Comparison of ENCODE assay signal across 11 cellular contexts in genomic region chr15:82805994-82806406, GRCh38. TPM values are rescaled to one million over a fixed set of nuclear protein-coding genes. Genes with fewer than 3 reads are reported as not detected.
DNase-seq lines count a peak whose midpoint lies in the region; ATAC-seq, FAIRE-seq and TF ChIP-seq lines count a peak whose summit lies in the region.
"Had no signal": no experiment of that assay in that cellular context is flagged by ENCODE, and none has a peak within 500 bp of the region (broad histone marks: within the 10 kb centered on the region; RNA-seq: fewer than 3 reads in every experiment).

TSS of gene FSD2 (minus strand) at chr15:82806069. CDS start at chr15:82787390, 18,679 bp downstream.

- H3K4me1 Mint-ChIP-seq in neural crest cell, result peaks cover 15% of the 10 kb centered on the region

- H3K4me1 ChIP-seq in ovary (ENCODE audit: insufficient read depth) (no peaks in the 10 kb centered on the region), pancreas (no peaks in the 10 kb centered on the region)

- H3K4me3 ChIP-seq in ovary, result no peak within 1 kb of the TSS
- no peak within 1 kb of the TSS for H3K4me3 ChIP-seq in pancreas

- TF ChIP-seq CTCF in neural crest cell (conservative IDR thresholded peaks at IDR 0.05), result no peak
- no peak for TF ChIP-seq CTCF in ovary (IDR thresholded peaks at IDR 0.05)
- TF ChIP-seq CTCF in pancreas (IDR thresholded peaks at IDR 0.05), result no peak

- FAIRE-seq in pancreas (lab: Jason Lieb, UNC), result no peak
- FAIRE-seq: colon had no signal

- 70 to 73% (median 71%) methylated on average over 2 of the region's 2 CpGs for WGBS in ovary, 3 donors
- 83 to 90% methylated on average over 2 of the region's 2 CpGs for WGBS in pancreas, 2 donors

- intact Hi-C loops in ovary (cut with DNase I) (loop anchor here in 1 of 4 donors (10.0 kb wide), 1 partner anchor 271 kb away; no protein-coding TSS in a partner anchor), pancreas (cut with DNase I) (no loop called here)

- H3K27me3 ChIP-seq in ovary (no peaks in the 10 kb centered on the region), pancreas (no peaks in the 10 kb centered on the region)

- TF ChIP-seq POLR2A in ovary (IDR thresholded peaks at IDR 0.05), result no peak

- DNase-seq in NCI-H510A treated with DMSO at 0.1 percent for 48 hours (lab: John Stamatoyannopoulos, UW) (peak; percentile 51), neural crest cell (ENCODE audit: low read depth, low spot score) (no peak), ovary (no peak), NCI-H1436 (lab: John Stamatoyannopoulos, UW) (no peak), pancreas (no peak)
- DNase-seq in activated CD8-positive, alpha-beta memory T cell treated with anti-CD3 and anti-CD28 coated beads for 24 hours, result no peak
- DNase-seq: NCI-H1092, retina had no signal

- H3K27me3 Mint-ChIP-seq in neural crest cell (ENCODE audit: low read depth), result peaks cover 18% of the 10 kb centered on the region

- no peak for TF ChIP-seq EP300 in ovary (IDR thresholded peaks at IDR 0.05)

- ATAC-seq in GM18909 (IDR thresholded peaks at IDR 0.05; ENCODE audit: poor library complexity, unreplicated experiment) (peak; percentile 61), HG02852 (IDR thresholded peaks at IDR 0.05; ENCODE audit: unreplicated experiment) (peak; percentile 43), pancreas (no peak)

- H3K36me3 Mint-ChIP-seq in neural crest cell (ENCODE audit: low read depth), result no peaks in the 10 kb centered on the region

- H3K36me3 ChIP-seq in ovary (no peaks in the 10 kb centered on the region), pancreas (no peaks in the 10 kb centered on the region)

- H3K27ac Mint-ChIP-seq in neural crest cell (ENCODE audit: unreplicated experiment), result no peak within 1 kb of the TSS

- H3K9me3 ChIP-seq in ovary (no peaks in the 10 kb centered on the region), pancreas (no peaks in the 10 kb centered on the region)

- H3K27ac ChIP-seq in ovary (no peak within 1 kb of the TSS), pancreas (no peak within 1 kb of the TSS)

- H3K9me3 Mint-ChIP-seq in neural crest cell, result no peaks in the 10 kb centered on the region

- H3K4me3 Mint-ChIP-seq in neural crest cell, result peak within 1 kb of the TSS; percentile 28

RNA-seq across cellular contexts. Expression of gene FSD2, which starts in this region (rescaled TPM):
- total RNA-seq in neural crest cell (0.05 TPM in 1 of 2 replicates, not detected in the other), ovary (under 1 TPM in 1 of 7 donors, not detected in 6; 0.05 TPM), pancreas (under 1 TPM in 2 of 6 donors, not detected in 4; 0.04 to 0.09 TPM)
- polyA plus RNA-seq in ovary (under 1 TPM in 1 of 2 donors, not detected in 1; 0.01 TPM), pancreas (under 1 TPM; 0.04 to 0.07 TPM)

Comparison
In these comparisons a context has a peak if more than half of its experiments do, and no peak if none do; other contexts are left out.
1. ATAC-seq: peak in GM18909 (single experiment) and HG02852 (single experiment); none in pancreas (0 of 4).